ENCODE assay signal across 2 cellular contexts in the genomic region with DNA sequence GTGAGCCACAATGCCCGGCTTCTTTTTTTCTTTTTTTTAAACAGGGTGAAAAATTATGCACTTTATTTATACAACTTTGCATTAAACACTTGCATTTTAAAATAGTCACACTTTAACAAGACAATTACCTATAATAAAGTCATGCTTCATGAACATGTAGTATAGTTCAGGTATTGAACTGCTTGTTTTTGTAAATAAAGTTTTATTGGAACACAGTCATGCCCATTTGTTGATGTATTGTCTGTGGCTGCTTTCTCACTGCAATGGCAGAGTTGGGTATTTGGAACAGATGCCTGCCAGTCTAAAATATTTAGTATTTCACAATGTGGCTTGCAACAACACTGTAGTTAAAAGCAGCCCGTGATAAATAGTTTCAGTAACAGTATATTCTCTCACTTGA.
TF ChIP-seq lines count a peak whose summit lies in the region.

No MANE protein-coding gene starts in this region.

TF ChIP-seq in HepG2, 621 proteins besides CTCF, POLR2A, EP300 and RAD21:
- TF ChIP-seq, protein P1, sequence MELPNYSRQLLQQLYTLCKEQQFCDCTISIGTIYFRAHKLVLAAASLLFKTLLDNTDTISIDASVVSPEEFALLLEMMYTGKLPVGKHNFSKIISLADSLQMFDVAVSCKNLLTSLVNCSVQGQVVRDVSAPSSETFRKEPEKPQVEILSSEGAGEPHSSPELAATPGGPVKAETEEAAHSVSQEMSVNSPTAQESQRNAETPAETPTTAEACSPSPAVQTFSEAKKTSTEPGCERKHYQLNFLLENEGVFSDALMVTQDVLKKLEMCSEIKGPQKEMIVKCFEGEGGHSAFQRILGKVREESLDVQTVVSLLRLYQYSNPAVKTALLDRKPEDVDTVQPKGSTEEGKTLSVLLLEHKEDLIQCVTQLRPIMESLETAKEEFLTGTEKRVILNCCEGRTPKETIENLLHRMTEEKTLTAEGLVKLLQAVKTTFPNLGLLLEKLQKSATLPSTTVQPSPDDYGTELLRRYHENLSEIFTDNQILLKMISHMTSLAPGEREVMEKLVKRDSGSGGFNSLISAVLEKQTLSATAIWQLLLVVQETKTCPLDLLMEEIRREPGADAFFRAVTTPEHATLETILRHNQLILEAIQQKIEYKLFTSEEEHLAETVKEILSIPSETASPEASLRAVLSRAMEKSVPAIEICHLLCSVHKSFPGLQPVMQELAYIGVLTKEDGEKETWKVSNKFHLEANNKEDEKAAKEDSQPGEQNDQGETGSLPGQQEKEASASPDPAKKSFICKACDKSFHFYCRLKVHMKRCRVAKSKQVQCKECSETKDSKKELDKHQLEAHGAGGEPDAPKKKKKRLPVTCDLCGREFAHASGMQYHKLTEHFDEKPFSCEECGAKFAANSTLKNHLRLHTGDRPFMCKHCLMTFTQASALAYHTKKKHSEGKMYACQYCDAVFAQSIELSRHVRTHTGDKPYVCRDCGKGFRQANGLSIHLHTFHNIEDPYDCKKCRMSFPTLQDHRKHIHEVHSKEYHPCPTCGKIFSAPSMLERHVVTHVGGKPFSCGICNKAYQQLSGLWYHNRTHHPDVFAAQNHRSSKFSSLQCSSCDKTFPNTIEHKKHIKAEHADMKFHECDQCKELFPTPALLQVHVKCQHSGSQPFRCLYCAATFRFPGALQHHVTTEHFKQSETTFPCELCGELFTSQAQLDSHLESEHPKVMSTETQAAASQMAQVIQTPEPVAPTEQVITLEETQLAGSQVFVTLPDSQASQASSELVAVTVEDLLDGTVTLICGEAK (IDR thresholded peaks at IDR 0.05) = peak; percentile 16; the same call in 1 of the 2 replicates
- TF ChIP-seq, protein P1 (CRISPR knock-in tag; IDR thresholded peaks at IDR 0.05) = no peak; the same call in 1 of the 2 replicates
- no peak for TF ChIP-seq ZNF225 (CRISPR knock-in tag; IDR thresholded peaks at IDR 0.05)
- TF ChIP-seq, protein P2, sequence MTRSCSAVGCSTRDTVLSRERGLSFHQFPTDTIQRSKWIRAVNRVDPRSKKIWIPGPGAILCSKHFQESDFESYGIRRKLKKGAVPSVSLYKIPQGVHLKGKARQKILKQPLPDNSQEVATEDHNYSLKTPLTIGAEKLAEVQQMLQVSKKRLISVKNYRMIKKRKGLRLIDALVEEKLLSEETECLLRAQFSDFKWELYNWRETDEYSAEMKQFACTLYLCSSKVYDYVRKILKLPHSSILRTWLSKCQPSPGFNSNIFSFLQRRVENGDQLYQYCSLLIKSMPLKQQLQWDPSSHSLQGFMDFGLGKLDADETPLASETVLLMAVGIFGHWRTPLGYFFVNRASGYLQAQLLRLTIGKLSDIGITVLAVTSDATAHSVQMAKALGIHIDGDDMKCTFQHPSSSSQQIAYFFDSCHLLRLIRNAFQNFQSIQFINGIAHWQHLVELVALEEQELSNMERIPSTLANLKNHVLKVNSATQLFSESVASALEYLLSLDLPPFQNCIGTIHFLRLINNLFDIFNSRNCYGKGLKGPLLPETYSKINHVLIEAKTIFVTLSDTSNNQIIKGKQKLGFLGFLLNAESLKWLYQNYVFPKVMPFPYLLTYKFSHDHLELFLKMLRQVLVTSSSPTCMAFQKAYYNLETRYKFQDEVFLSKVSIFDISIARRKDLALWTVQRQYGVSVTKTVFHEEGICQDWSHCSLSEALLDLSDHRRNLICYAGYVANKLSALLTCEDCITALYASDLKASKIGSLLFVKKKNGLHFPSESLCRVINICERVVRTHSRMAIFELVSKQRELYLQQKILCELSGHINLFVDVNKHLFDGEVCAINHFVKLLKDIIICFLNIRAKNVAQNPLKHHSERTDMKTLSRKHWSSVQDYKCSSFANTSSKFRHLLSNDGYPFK (CRISPR knock-in tag; IDR thresholded peaks at IDR 0.05; ENCODE audit: borderline replicate concordance) = no peak

TF ChIP-seq in K562, 482 proteins besides CTCF, POLR2A, EP300 and RAD21:
- no peak for TF ChIP-seq RBM34 (IDR thresholded peaks at IDR 0.05; ENCODE audit: borderline replicate concordance, insufficient read depth, low read length)
- TF ChIP-seq, protein P1 (IDR thresholded peaks at IDR 0.05) = peak; percentile 88
- TF ChIP-seq, protein P1 (CRISPR knock-in tag; IDR thresholded peaks at IDR 0.05) = no peak
TF ChIP-seq in K562: peak in this region for 1.
